ENCODE assay signal across 8 cellular contexts in genomic region chr4:6991771-6992557, GRCh38. TPM values are rescaled to one million over a fixed set of nuclear protein-coding genes. Genes with fewer than 3 reads are reported as not detected.
DNase-seq lines count a peak whose midpoint lies in the region; ATAC-seq and TF ChIP-seq lines count a peak whose summit lies in the region.

No MANE protein-coding gene starts in this region.

- peaks cover 25 to 32% of the 10 kb centered on the region in 2 experiments for H3K4me1 ChIP-seq in neutrophil (ENCODE audit: control insufficient read depth in 1 of 2, insufficient read depth in 1 of 2, low read depth in 1 of 2, low read length in 1 of 2)

- no peak overlapping the region for H3K4me3 ChIP-seq in MG63
- no peak overlapping the region for H3K4me3 ChIP-seq in choroid plexus epithelial cell (ENCODE audit: low read depth, low read length)
- H3K4me3 ChIP-seq in neutrophil (ENCODE audit: low read depth in 1 of 2, low read length in 1 of 2): no peak overlapping the region

- TF ChIP-seq CTCF in C4-2B (conservative IDR thresholded peaks at IDR 0.05) (no peak), choroid plexus epithelial cell (conservative IDR thresholded peaks at IDR 0.05; ENCODE audit: low read depth, low read length) (no peak), neutrophil (IDR thresholded peaks at IDR 0.05) (no peak)

- H3K27me3 ChIP-seq in MG63 (no peaks in the 10 kb centered on the region), neutrophil (no peaks in the 10 kb centered on the region)

- no peak for ATAC-seq in HG02678 (IDR thresholded peaks at IDR 0.05; ENCODE audit: unreplicated experiment)
- ATAC-seq in HG03469 (IDR thresholded peaks at IDR 0.05; ENCODE audit: unreplicated experiment): no peak

- H3K27ac ChIP-seq in C4-2B: peak overlapping the region; percentile 87
- peak overlapping the region; percentile 64 for H3K27ac ChIP-seq in neutrophil

- peaks cover 5% of the 10 kb centered on the region; the same call in 1 of the 2 replicates for H3K36me3 ChIP-seq in MG63
- H3K36me3 ChIP-seq in neutrophil: peaks cover 47% of the 10 kb centered on the region

- peak; percentile 80 for DNase-seq in MG63
- peak; percentile 87 for DNase-seq in choroid plexus epithelial cell (ENCODE audit: low read depth)
- DNase-seq in stimulated activated CD8-positive, alpha-beta memory T cell treated with anti-CD3 and anti-CD28 coated beads, Interleukin-4, amount 100 ng/mL, for 48 hours: no peak
- no peak for DNase-seq in activated CD4-positive, alpha-beta T cell treated with anti-CD3 and anti-CD28 coated beads, Interleukin-2, amount 50 U/mL, for 48 hours

- no peaks in the 10 kb centered on the region for H3K9me3 ChIP-seq in MG63
- no peaks in the 10 kb centered on the region for H3K9me3 ChIP-seq in neutrophil

RNA-seq across cellular contexts. Expression of gene TADA2B, which starts 51.2 kb away (rescaled TPM):
- 5.7 and 7.6 TPM in 2 replicates for total RNA-seq in MG63 (2014; rRNA removed; shearing (Covaris generic); ENCODE audit: low replicate concordance)

Comparison
In these comparisons a context has a peak if more than half of its experiments do, and no peak if none do; other contexts are left out.
1. DNase-seq: peak in MG63 (single experiment) and choroid plexus epithelial cell (single experiment); none in stimulated activated CD8-positive, alpha-beta memory T cell treated with anti-CD3 and anti-CD28 coated beads, Interleukin-4, amount 100 ng/mL, for 48 hours (single experiment) and activated CD4-positive, alpha-beta T cell treated with anti-CD3 and anti-CD28 coated beads, Interleukin-2, amount 50 U/mL, for 48 hours (0 of 2).